Comparison of ENCODE assay signal across 15 cellular contexts in genomic region chr11:76589477-76589876, GRCh38.
DNase-seq lines count a peak whose midpoint lies in the region; ATAC-seq and TF ChIP-seq lines count a peak whose summit lies in the region.
"Had no signal": no experiment of that assay in that cellular context is flagged by ENCODE, and none has a peak within 500 bp of the region (broad histone marks: within the 10 kb centered on the region; RNA-seq: fewer than 3 reads in every experiment).

No MANE protein-coding gene starts in this region.

- H3K9me3 ChIP-seq in right atrium auricular region (no peaks in the 10 kb centered on the region), upper lobe of right lung (no peaks in the 10 kb centered on the region), Peyer's patch (no peaks in the 10 kb centered on the region), testis (no peaks in the 10 kb centered on the region)

- intact Hi-C loops in left ventricle myocardium superior (cut with micrococcal nuclease): no loop called here
- intact Hi-C loops in upper lobe of right lung (cut with DNase I): no loop called here
- intact Hi-C loops in testis (cut with DNase I; ENCODE audit: low total_unique reads): no loop called here

- H3K27me3 ChIP-seq in right atrium auricular region (no peaks in the 10 kb centered on the region), upper lobe of right lung (no peaks in the 10 kb centered on the region), Peyer's patch (no peaks in the 10 kb centered on the region), testis (no peaks in the 10 kb centered on the region)
- H3K27me3 ChIP-seq: foreskin keratinocyte had no signal

- no peak for DNase-seq in right atrium auricular region (ENCODE audit: low spot score)
- no peak for DNase-seq in left ventricle myocardium superior
- no peak for DNase-seq in activated naive CD8-positive, alpha-beta T cell treated with anti-CD3 and anti-CD28 coated beads for 36 hours
- no peak for DNase-seq in naive B cell
- no peak for DNase-seq in upper lobe of right lung
- no peak for DNase-seq in Peyer's patch
- no peak for DNase-seq in testis
- no peak for DNase-seq in UCSD-AML1 (lab: John Stamatoyannopoulos, UW; ENCODE audit: unreplicated experiment)
- DNase-seq: foreskin keratinocyte; HCEC 1CT; NCI-H1694 treated with DMSO at 0.1 percent for 48 hours; NCI-H345; NK-92 treated with Interleukin-12 subunit alpha and Interleukin-12 subunit beta, amount 100 ng/mL, for 24 hours; nucleus accumbens; RPMI8226 had no signal

- TF ChIP-seq POLR2A in Peyer's patch (IDR thresholded peaks at IDR 0.05) (no peak), testis (IDR thresholded peaks at IDR 0.05) (no peak)

- H3K36me3 Mint-ChIP-seq in activated naive CD8-positive, alpha-beta T cell treated with anti-CD3 and anti-CD28 coated beads for 36 hours: peaks cover 3% of the 10 kb centered on the region
- no peaks in the 10 kb centered on the region for H3K36me3 Mint-ChIP-seq in naive B cell

- H3K36me3 ChIP-seq in right atrium auricular region (no peaks in the 10 kb centered on the region), upper lobe of right lung (no peaks in the 10 kb centered on the region), Peyer's patch (no peaks in the 10 kb centered on the region), testis (ENCODE audit: low read depth, missing control alignments) (no peaks in the 10 kb centered on the region)

- WGBS in testis, 2 donors: 98% methylated on average over 9 to 10 of the region's 10 CpGs

- H3K27ac ChIP-seq in right atrium auricular region: peak overlapping the region; percentile 50 to 64
- H3K27ac ChIP-seq in upper lobe of right lung: peak overlapping the region; percentile 79
- H3K27ac ChIP-seq in Peyer's patch: peak overlapping the region in 1 of 4 donors; percentile 48
- no peak overlapping the region for H3K27ac ChIP-seq in testis
- H3K27ac ChIP-seq: foreskin keratinocyte had no signal

- H3K27me3 Mint-ChIP-seq in activated naive CD8-positive, alpha-beta T cell treated with anti-CD3 and anti-CD28 coated beads for 36 hours: peaks cover 10% of the 10 kb centered on the region
- H3K27me3 Mint-ChIP-seq in naive B cell: no peaks in the 10 kb centered on the region

- TF ChIP-seq CTCF in right atrium auricular region (IDR thresholded peaks at IDR 0.05) (no peak), upper lobe of right lung (IDR thresholded peaks at IDR 0.05) (no peak), Peyer's patch (IDR thresholded peaks at IDR 0.05) (no peak), testis (IDR thresholded peaks at IDR 0.05) (no peak)

- H3K4me1 ChIP-seq in right atrium auricular region (peaks cover 0 to 9% of the 10 kb centered on the region in 2 donors), upper lobe of right lung (peaks cover 17% of the 10 kb centered on the region), Peyer's patch (peaks cover 0 to 11% (median 0%) of the 10 kb centered on the region in 4 donors), testis (no peaks in the 10 kb centered on the region)
- H3K4me1 ChIP-seq: foreskin keratinocyte had no signal

- H3K4me1 Mint-ChIP-seq in activated naive CD8-positive, alpha-beta T cell treated with anti-CD3 and anti-CD28 coated beads for 36 hours: peaks cover 30% of the 10 kb centered on the region
- peaks cover 17 to 29% (median 28%) of the 10 kb centered on the region in 3 donors for H3K4me1 Mint-ChIP-seq in naive B cell

- H3K4me3 Mint-ChIP-seq in activated naive CD8-positive, alpha-beta T cell treated with anti-CD3 and anti-CD28 coated beads for 36 hours: no peak overlapping the region
- H3K4me3 Mint-ChIP-seq in naive B cell: peak overlapping the region in 2 of 8 donors; percentile 39 to 47

- no peak for ATAC-seq in left ventricle myocardium superior
- no peak for ATAC-seq in naive B cell (ENCODE audit: low read depth in 2 of 2)
- peak; percentile 4 for ATAC-seq in upper lobe of right lung
- ATAC-seq: foreskin keratinocyte had no signal

- peak overlapping the region; percentile 86 for H3K27ac Mint-ChIP-seq in activated naive CD8-positive, alpha-beta T cell treated with anti-CD3 and anti-CD28 coated beads for 36 hours
- peak overlapping the region in 5 of 6 donors; percentile 15 to 85 (median 63) for H3K27ac Mint-ChIP-seq in naive B cell

- H3K9me3 Mint-ChIP-seq in activated naive CD8-positive, alpha-beta T cell treated with anti-CD3 and anti-CD28 coated beads for 36 hours: peaks cover 3% of the 10 kb centered on the region
- peaks cover 0 to 1% (median 0%) of the 10 kb centered on the region in 7 donors for H3K9me3 Mint-ChIP-seq in naive B cell

- H3K4me3 ChIP-seq in right atrium auricular region: no peak overlapping the region
- no peak overlapping the region for H3K4me3 ChIP-seq in upper lobe of right lung
- no peak overlapping the region for H3K4me3 ChIP-seq in Peyer's patch
- no peak overlapping the region for H3K4me3 ChIP-seq in testis

Comparison
In these comparisons a context has a peak if more than half of its experiments do, and no peak if none do; other contexts are left out.
1. H3K27ac ChIP-seq: peak in right atrium auricular region (2 of 2) and upper lobe of right lung (single experiment); none in testis (0 of 2).